1 cellular context compared by ENCODE assay signal in genomic region chr3:105867690-105868449, GRCh38.
TF ChIP-seq lines count a peak whose summit lies in the region.

No MANE protein-coding gene starts in this region.

TF ChIP-seq in GM12878, 131 proteins besides CTCF, POLR2A, EP300 and RAD21 (continued from another document):
- TF ChIP-seq IRF5 (IDR thresholded peaks at IDR 0.05; ENCODE audit: borderline replicate concordance) (no peak), MXI1 (IDR thresholded peaks at IDR 0.05; ENCODE audit: low read depth, low read length) (0 out of 2 replicates have a peak, but pooled peaks have one; percentile 35), YBX1 (IDR thresholded peaks at IDR 0.05) (no peak), SMAD1 (IDR thresholded peaks at IDR 0.05; ENCODE audit: low read depth, partially characterized antibody) (peak; percentile 31), ZNF24 (IDR thresholded peaks at IDR 0.05) (no peak), CHD1 (IDR thresholded peaks at IDR 0.05; ENCODE audit: low read depth, low read length) (no peak), MLLT1 (IDR thresholded peaks at IDR 0.05) (peak; percentile 13), GATAD2B (conservative IDR thresholded peaks at IDR 0.05; ENCODE audit: low read depth) (no peak), CBX5 (IDR thresholded peaks at IDR 0.05; ENCODE audit: low read depth) (0 out of 2 replicates have a peak, but pooled peaks have one; percentile 44), HDAC6 (IDR thresholded peaks at IDR 0.05; ENCODE audit: unreplicated experiment) (peak; percentile 45), NFYA (IDR thresholded peaks at IDR 0.05; ENCODE audit: borderline replicate concordance, low read depth, low read length) (no peak), SIN3A (IDR thresholded peaks at IDR 0.05; ENCODE audit: low read depth, low read length) (0 out of 2 replicates have a peak, but pooled peaks have one; percentile 4), ZZZ3 (IDR thresholded peaks at IDR 0.05; ENCODE audit: control insufficient read depth, insufficient read length, low read depth) (no peak), ZSCAN29 (IDR thresholded peaks at IDR 0.05) (no peak), RELB (IDR thresholded peaks at IDR 0.05; ENCODE audit: low read depth) (no peak), CREM (IDR thresholded peaks at IDR 0.05; ENCODE audit: low read depth) (no peak), NR2F1 (conservative IDR thresholded peaks at IDR 0.05) (no peak), CEBPZ (IDR thresholded peaks at IDR 0.05; ENCODE audit: low read depth, low read length) (no peak), MYB (IDR thresholded peaks at IDR 0.05; ENCODE audit: borderline replicate concordance, low read depth, low read length) (no peak), SMC3 (IDR thresholded peaks at IDR 0.05; ENCODE audit: borderline replicate concordance, low read length) (0 out of 2 replicates have a peak, but pooled peaks have one; percentile 5), E2F4 (IDR thresholded peaks at IDR 0.05; ENCODE audit: low read depth, low read length) (no peak)
- TF ChIP-seq, protein P1, sequence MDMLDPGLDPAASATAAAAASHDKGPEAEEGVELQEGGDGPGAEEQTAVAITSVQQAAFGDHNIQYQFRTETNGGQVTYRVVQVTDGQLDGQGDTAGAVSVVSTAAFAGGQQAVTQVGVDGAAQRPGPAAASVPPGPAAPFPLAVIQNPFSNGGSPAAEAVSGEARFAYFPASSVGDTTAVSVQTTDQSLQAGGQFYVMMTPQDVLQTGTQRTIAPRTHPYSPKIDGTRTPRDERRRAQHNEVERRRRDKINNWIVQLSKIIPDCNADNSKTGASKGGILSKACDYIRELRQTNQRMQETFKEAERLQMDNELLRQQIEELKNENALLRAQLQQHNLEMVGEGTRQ (IDR thresholded peaks at IDR 0.05; ENCODE audit: borderline replicate concordance, low read depth, low read length), result no peak
- TF ChIP-seq, protein P2, sequence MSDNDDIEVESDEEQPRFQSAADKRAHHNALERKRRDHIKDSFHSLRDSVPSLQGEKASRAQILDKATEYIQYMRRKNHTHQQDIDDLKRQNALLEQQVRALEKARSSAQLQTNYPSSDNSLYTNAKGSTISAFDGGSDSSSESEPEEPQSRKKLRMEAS (IDR thresholded peaks at IDR 0.05; ENCODE audit: low read depth, low read length), result peak; percentile 25; the same call in 1 of the 2 replicates
